In genomic region chrX:537156-537555, GRCh38 we compare ENCODE assay signal across 26 cellular contexts.
"Had no signal": no experiment of that assay in that cellular context is flagged by ENCODE, and none has a peak within 500 bp of the region (broad histone marks: within the 10 kb centered on the region; RNA-seq: fewer than 3 reads in every experiment).

No MANE protein-coding gene starts in this region.

- H3K79me2 ChIP-seq: parathyroid adenoma had no signal

- H3K4me2 ChIP-seq: smooth muscle cell had no signal

- H3K36me3 ChIP-seq: left ventricle myocardium inferior, right atrium auricular region, right lobe of liver, tibial nerve, vagina had no signal

- H3K4me1 Mint-ChIP-seq: immature natural killer cell; naive thymus-derived CD4-positive, alpha-beta T cell; stimulated activated memory B cell treated with anti-CD40 and anti-IgM and Interleukin-4, amounts not matched to agents 10 μg/mL and 1 μg/mL and 100 μg/mL, for 72 hours; stimulated activated naive CD8-positive, alpha-beta T cell treated with anti-CD3 and anti-CD28 coated beads, Interleukin-15, amount 100 ng/mL, for 72 hours had no signal

- H3K27ac Mint-ChIP-seq: immature natural killer cell; naive thymus-derived CD4-positive, alpha-beta T cell; natural killer cell treated with Interleukin-12 subunit alpha and Interleukin-12 subunit beta and Interleukin-15 and Interleukin-18, amount 100 ng/mL, for 72 hours; stimulated activated memory B cell treated with anti-CD40 and anti-IgM and Interleukin-4, amounts not matched to agents 10 μg/mL and 1 μg/mL and 100 μg/mL, for 72 hours; stimulated activated naive CD8-positive, alpha-beta T cell treated with anti-CD3 and anti-CD28 coated beads, Interleukin-15, amount 100 ng/mL, for 72 hours; type B pancreatic cell had no signal

- H3K27me3 ChIP-seq: right atrium auricular region, right lobe of liver, tibial nerve, vagina had no signal

- H3K4me3 ChIP-seq: left ventricle myocardium inferior, lung, mucosa of descending colon, right atrium auricular region, right lobe of liver, smooth muscle cell, tibial nerve, vagina had no signal

- H3K9ac ChIP-seq: parathyroid adenoma had no signal

- H3K27me3 Mint-ChIP-seq: natural killer cell treated with Interleukin-12 subunit alpha and Interleukin-12 subunit beta and Interleukin-15 and Interleukin-18, amount 100 ng/mL, for 72 hours; stimulated activated naive CD8-positive, alpha-beta T cell treated with anti-CD3 and anti-CD28 coated beads, Interleukin-15, amount 100 ng/mL, for 72 hours; type B pancreatic cell had no signal

- H3K4me1 ChIP-seq: left ventricle myocardium inferior, parathyroid adenoma, right atrium auricular region, right lobe of liver, tibial nerve, vagina had no signal

- DNase-seq: hippocampal formation; immature natural killer cell; islet precursor cell; left ventricle myocardium inferior; mesendoderm; midbrain; mucosa of descending colon; naive thymus-derived CD4-positive, alpha-beta T cell; nucleus accumbens; right lobe of liver; stimulated activated CD4-positive, alpha-beta T cell treated with anti-CD3 and anti-CD28 coated beads, Interleukin-1b, Interleukin-23, amount 100 ng/mL, for 48 hours; stimulated activated CD4-positive, alpha-beta T cell treated with anti-CD3 and anti-CD28 coated beads, Interleukin-2, amount 100 ng/mL, for 48 hours; stimulated activated CD4-positive, alpha-beta T cell treated with anti-CD3 and anti-CD28 coated beads, Interleukin-4, amount 100 ng/mL, for 4 hours; stimulated activated CD8-positive, alpha-beta memory T cell treated with anti-CD3 and anti-CD28 coated beads, Interleukin-4, amount 100 ng/mL, for 48 hours; stimulated activated naive CD4-positive, alpha-beta T cell treated with Interleukin-2 at 50 U/mL for 16 hours; stimulated activated naive CD8-positive, alpha-beta T cell treated with anti-CD3 and anti-CD28 coated beads, Interleukin-15, amount 100 ng/mL, for 72 hours; substantia nigra had no signal

- H3K36me3 Mint-ChIP-seq: immature natural killer cell; naive thymus-derived CD4-positive, alpha-beta T cell; stimulated activated memory B cell treated with anti-CD40 and anti-IgM and Interleukin-4, amounts not matched to agents 10 μg/mL and 1 μg/mL and 100 μg/mL, for 72 hours; type B pancreatic cell had no signal

- H2AFZ ChIP-seq: parathyroid adenoma had no signal

- H3K9me3 Mint-ChIP-seq: natural killer cell treated with Interleukin-12 subunit alpha and Interleukin-12 subunit beta and Interleukin-15 and Interleukin-18, amount 100 ng/mL, for 72 hours had no signal

- H3K27ac ChIP-seq: left ventricle myocardium inferior, parathyroid adenoma, right atrium auricular region, right lobe of liver, tibial nerve, vagina had no signal

- H3K9me3 ChIP-seq: right lobe of liver, vagina had no signal

- H3K4me3 Mint-ChIP-seq: immature natural killer cell; naive thymus-derived CD4-positive, alpha-beta T cell; natural killer cell treated with Interleukin-12 subunit alpha and Interleukin-12 subunit beta and Interleukin-15 and Interleukin-18, amount 100 ng/mL, for 72 hours; stimulated activated memory B cell treated with anti-CD40 and anti-IgM and Interleukin-4, amounts not matched to agents 10 μg/mL and 1 μg/mL and 100 μg/mL, for 72 hours; stimulated activated naive CD8-positive, alpha-beta T cell treated with anti-CD3 and anti-CD28 coated beads, Interleukin-15, amount 100 ng/mL, for 72 hours; type B pancreatic cell had no signal
